In the genomic region with DNA sequence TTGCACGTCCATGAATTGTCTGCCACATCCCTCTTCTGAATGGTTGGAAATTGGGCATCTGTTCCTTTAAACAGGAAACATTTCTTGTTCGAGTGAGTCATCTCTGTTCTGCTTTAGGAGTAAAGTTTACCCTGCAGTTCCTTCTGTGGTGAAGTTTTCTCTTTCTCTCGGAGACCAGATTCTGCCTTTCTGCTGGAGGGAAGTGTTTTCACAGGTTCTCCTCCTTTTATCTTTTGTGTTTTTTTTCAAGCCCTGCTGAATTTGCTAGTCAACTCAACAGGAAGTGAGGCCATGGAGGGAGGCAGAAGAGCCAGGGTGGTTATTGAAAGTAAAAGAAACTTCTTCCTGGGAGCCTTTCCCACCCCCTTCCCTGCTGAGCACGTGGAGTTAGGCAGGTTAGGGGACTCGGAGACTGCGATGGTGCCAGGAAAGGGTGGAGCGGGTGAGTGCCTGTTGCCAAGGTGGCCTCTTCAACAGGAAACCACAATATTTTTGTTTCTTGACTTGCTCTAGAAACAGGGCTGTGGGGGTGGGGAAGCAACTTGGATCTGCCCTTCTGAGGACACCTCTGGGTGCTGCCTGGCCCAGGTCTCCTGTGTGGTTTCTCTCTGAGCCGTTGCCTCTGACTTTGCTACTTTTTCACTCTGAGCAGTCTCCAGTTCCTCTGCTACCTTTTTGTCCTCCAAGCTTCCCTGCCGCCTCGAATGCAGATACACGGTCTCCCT, we compare ENCODE assay signal across 8 cellular contexts. TPM values are rescaled to one million over a fixed set of nuclear protein-coding genes. Genes with fewer than 3 reads are reported as not detected.
A peak's percentile ranks its signal among the peaks of the same experiment; 100 is the strongest.
DNase-seq lines count a peak whose midpoint lies in the region; ATAC-seq and TF ChIP-seq lines count a peak whose summit lies in the region.

No MANE protein-coding gene starts in this region.

- peak overlapping the region; percentile 93 for H3K4me3 Mint-ChIP-seq in natural killer cell treated with Interleukin-12 subunit alpha and Interleukin-12 subunit beta and Interleukin-15 and Interleukin-18, amount 100 ng/mL, for 72 hours
- H3K4me3 Mint-ChIP-seq in stimulated activated naive CD8-positive, alpha-beta T cell treated with anti-CD3 and anti-CD28 coated beads, Interleukin-15, amount 100 ng/mL, for 72 hours, result peak overlapping the region; percentile 91 to 92

- intact Hi-C loops in esophagus muscularis mucosa (cut with DNase I), result loop anchor here (10.0 kb wide), 1 partner anchor 197 kb away; the partner anchor contains the start of genes STRADB and TRAK2

- H3K27ac ChIP-seq in ACC112 (ENCODE audit: low read depth, low read length), result peak overlapping the region; percentile 97
- peak overlapping the region; percentile 97 for H3K27ac ChIP-seq in OCI-LY3 (ENCODE audit: low read length)
- peak overlapping the region; percentile 80 to 85 (median 82) for H3K27ac ChIP-seq in esophagus muscularis mucosa (replicated peaks in 1 of 4)

- peak; percentile 17 for TF ChIP-seq POLR2A in esophagus muscularis mucosa (IDR thresholded peaks at IDR 0.05; ENCODE audit: low read depth)

- peak overlapping the region; percentile 97 for H3K4me2 ChIP-seq in OCI-LY3 (ENCODE audit: low read length)

- H2AFZ ChIP-seq in ACC112 (ENCODE audit: low read length, unreplicated experiment) (peak overlapping the region; percentile 83), OCI-LY3 (ENCODE audit: low read depth, low read length) (0 out of 2 replicates have a peak overlapping the region, but pooled peaks have one; percentile 1)

- no peak for TF ChIP-seq EP300 in esophagus muscularis mucosa (IDR thresholded peaks at IDR 0.05)

- H3K36me3 Mint-ChIP-seq in natural killer cell treated with Interleukin-12 subunit alpha and Interleukin-12 subunit beta and Interleukin-15 and Interleukin-18, amount 100 ng/mL, for 72 hours, result peaks cover 10% of the 10 kb centered on the region

- WGBS in esophagus muscularis mucosa, result under 1% methylated on average over 11 of the region's 11 CpGs

- H3K27me3 Mint-ChIP-seq in natural killer cell treated with Interleukin-12 subunit alpha and Interleukin-12 subunit beta and Interleukin-15 and Interleukin-18, amount 100 ng/mL, for 72 hours, result no peaks in the 10 kb centered on the region
- H3K27me3 Mint-ChIP-seq in stimulated activated naive CD8-positive, alpha-beta T cell treated with anti-CD3 and anti-CD28 coated beads, Interleukin-15, amount 100 ng/mL, for 72 hours, result no peaks in the 10 kb centered on the region

- no peaks in the 10 kb centered on the region for H3K9me3 Mint-ChIP-seq in natural killer cell treated with Interleukin-12 subunit alpha and Interleukin-12 subunit beta and Interleukin-15 and Interleukin-18, amount 100 ng/mL, for 72 hours
- H3K9me3 Mint-ChIP-seq in stimulated activated naive CD8-positive, alpha-beta T cell treated with anti-CD3 and anti-CD28 coated beads, Interleukin-15, amount 100 ng/mL, for 72 hours, result no peaks in the 10 kb centered on the region

- peak; percentile 80 for DNase-seq in activated T-cell treated with anti-CD3 and anti-CD28 coated beads for 48 hours (ENCODE audit: low read depth)
- peak; percentile 92 for DNase-seq in esophagus muscularis mucosa (ENCODE audit: extremely low spot score)
- DNase-seq in natural killer cell treated with Interleukin-12 subunit alpha and Interleukin-12 subunit beta and Interleukin-15 and Interleukin-18, amount 100 ng/mL, for 72 hours (ENCODE audit: low spot score), result peak; percentile 85
- DNase-seq in stimulated activated naive CD8-positive, alpha-beta T cell treated with anti-CD3 and anti-CD28 coated beads, Interleukin-15, amount 100 ng/mL, for 72 hours, result peak; percentile 88 to 95

- ATAC-seq in GM18870 (IDR thresholded peaks at IDR 0.05; ENCODE audit: unreplicated experiment), result peak; percentile 62
- peak; percentile 64 for ATAC-seq in HG03135 (IDR thresholded peaks at IDR 0.05; ENCODE audit: unreplicated experiment)
- peak; percentile 68 to 72 for ATAC-seq in natural killer cell treated with Interleukin-12 subunit alpha and Interleukin-12 subunit beta and Interleukin-15 and Interleukin-18, amount 100 ng/mL, for 72 hours
- ATAC-seq in stimulated activated naive CD8-positive, alpha-beta T cell treated with anti-CD3 and anti-CD28 coated beads, Interleukin-15, amount 100 ng/mL, for 72 hours, result peak; percentile 80

- peak overlapping the region; percentile 93 to 98 for H3K27ac Mint-ChIP-seq in natural killer cell treated with Interleukin-12 subunit alpha and Interleukin-12 subunit beta and Interleukin-15 and Interleukin-18, amount 100 ng/mL, for 72 hours
- H3K27ac Mint-ChIP-seq in stimulated activated naive CD8-positive, alpha-beta T cell treated with anti-CD3 and anti-CD28 coated beads, Interleukin-15, amount 100 ng/mL, for 72 hours, result peak overlapping the region; percentile 98 to 99

- H3K4me3 ChIP-seq in ACC112 (ENCODE audit: low read depth, low read length) (peak overlapping the region; percentile 81), OCI-LY3 (ENCODE audit: low read length) (peak overlapping the region; percentile 75), esophagus muscularis mucosa (peak overlapping the region; percentile 54 to 67 (median 63))

- H3K4me1 ChIP-seq in ACC112 (ENCODE audit: control insufficient read depth, insufficient read depth, low read length, unreplicated experiment), result peaks cover 38% of the 10 kb centered on the region
- peaks cover 71% of the 10 kb centered on the region for H3K4me1 ChIP-seq in OCI-LY3 (ENCODE audit: low read length)
- peaks cover 4 to 50% (median 45%) of the 10 kb centered on the region in 4 donors for H3K4me1 ChIP-seq in esophagus muscularis mucosa

- no peaks in the 10 kb centered on the region for H3K36me3 ChIP-seq in ACC112 (ENCODE audit: insufficient read depth, low read length)
- H3K36me3 ChIP-seq in OCI-LY3 (replicated peaks; ENCODE audit: low read depth, low read length), result peaks cover 13% of the 10 kb centered on the region
- H3K36me3 ChIP-seq in esophagus muscularis mucosa, result no peaks in the 10 kb centered on the region

- peaks cover 12% of the 10 kb centered on the region; the same call in 1 of the 2 replicates for H4K20me1 ChIP-seq in OCI-LY3 (ENCODE audit: insufficient read depth, low read length)

- H3K4me1 Mint-ChIP-seq in natural killer cell treated with Interleukin-12 subunit alpha and Interleukin-12 subunit beta and Interleukin-15 and Interleukin-18, amount 100 ng/mL, for 72 hours (ENCODE audit: low read depth in 2 of 2), result peaks cover 59 to 72% of the 10 kb centered on the region in 2 donors
- H3K4me1 Mint-ChIP-seq in stimulated activated naive CD8-positive, alpha-beta T cell treated with anti-CD3 and anti-CD28 coated beads, Interleukin-15, amount 100 ng/mL, for 72 hours, result peaks cover 86% of the 10 kb centered on the region

- H3K27me3 ChIP-seq in ACC112 (ENCODE audit: insufficient read depth, low read length) (no peaks in the 10 kb centered on the region), OCI-LY3 (ENCODE audit: low read depth, low read length) (no peaks in the 10 kb centered on the region), esophagus muscularis mucosa (no peaks in the 10 kb centered on the region)

- H3K9ac ChIP-seq in OCI-LY3 (ENCODE audit: low read length), result peak overlapping the region; percentile 86

- TF ChIP-seq CTCF in OCI-LY3 (IDR thresholded peaks at IDR 0.05; ENCODE audit: low read depth, low read length), result no peak; the same call in 1 of the 2 replicates
- peak in 1 of 3 experiments; percentile 12 for TF ChIP-seq CTCF in esophagus muscularis mucosa (IDR thresholded peaks at IDR 0.05)

- peaks cover 36% of the 10 kb centered on the region for H3K79me2 ChIP-seq in ACC112 (ENCODE audit: control insufficient read depth, insufficient read depth, low read length, unreplicated experiment)
- H3K79me2 ChIP-seq in OCI-LY3 (ENCODE audit: low read length), result peaks cover 64% of the 10 kb centered on the region

- H3K9me3 ChIP-seq in OCI-LY3 (ENCODE audit: insufficient read depth, low read length), result no peaks in the 10 kb centered on the region
- no peaks in the 10 kb centered on the region for H3K9me3 ChIP-seq in esophagus muscularis mucosa

RNA-seq across cellular contexts. Expression of gene CASP8, which starts 2.2 kb away (rescaled TPM):
- 10 to 100 TPM in 1 of 4 donors, 1 to 10 TPM in 3; 4.9 to 17.9 (median 5.3) TPM for total RNA-seq in esophagus muscularis mucosa
- total RNA-seq in natural killer cell treated with Interleukin-12 subunit alpha and Interleukin-12 subunit beta and Interleukin-15 and Interleukin-18, amount 100 ng/mL, for 72 hours, result 10 to 100 TPM; 76.8 to 83.7 TPM

Comparison
In these comparisons a context has a peak if more than half of its experiments do, and no peak if none do; other contexts are left out.
1. Peak in every context shown above with its lines: DNase-seq, ATAC-seq, H3K4me3 ChIP-seq and H3K27ac ChIP-seq.
2. RNA of gene CASP8, which starts 2.2 kb away (total RNA-seq): 76.8 to 83.7 TPM in natural killer cell treated with Interleukin-12 subunit alpha and Interleukin-12 subunit beta and Interleukin-15 and Interleukin-18, amount 100 ng/mL, for 72 hours; 4.9 to 17.9 TPM in esophagus muscularis mucosa; every median in the first group is over 4 times any median in the second.